In genomic region chr20:11057624-11058023, GRCh38 we compare ENCODE assay signal across 27 cellular contexts.
A peak's percentile ranks its signal among the peaks of the same experiment; 100 is the strongest.
DNase-seq lines count a peak whose midpoint lies in the region; ATAC-seq and TF ChIP-seq lines count a peak whose summit lies in the region.
"Had no signal": no experiment of that assay in that cellular context is flagged by ENCODE, and none has a peak within 500 bp of the region (broad histone marks: within the 10 kb centered on the region; RNA-seq: fewer than 3 reads in every experiment).

No MANE protein-coding gene starts in this region.

- H3K4me3 ChIP-seq in gastrocnemius medialis = no peak overlapping the region
- H3K4me3 ChIP-seq: A549, heart left ventricle, right lobe of liver had no signal

- no peaks in the 10 kb centered on the region for H3K9me3 ChIP-seq in gastrocnemius medialis
- H3K9me3 ChIP-seq: A549, heart left ventricle, right lobe of liver had no signal

- ATAC-seq in gastrocnemius medialis (peak; percentile 60 to 77), HG03039 (IDR thresholded peaks at IDR 0.05; ENCODE audit: unreplicated experiment) (no peak)
- ATAC-seq in activated naive CD4-positive, alpha-beta T cell treated with anti-CD3 and anti-CD28 coated beads, Interleukin-2, amount 50 U/mL, for 72 hours = no peak
- ATAC-seq: A549; CD8-positive, alpha-beta T cell; esophagus mucosa; heart left ventricle; right lobe of liver; stimulated activated naive B cell treated with anti-CD40 and anti-IgM and Interleukin-4, amounts not matched to agents 10 μg/mL and 1 μg/mL and 100 μg/mL, for 72 hours had no signal

- in situ Hi-C loops in Caki2 (cut with HindIII; ENCODE audit: low pct_unique_long_range_greater_than_20kb, low sequenced_read_pairs) = no loop called here
- in situ Hi-C loops in gastrocnemius medialis (cut with MboI; ENCODE audit: low sequenced_read_pairs in 4 of 4) = no loop called here

- no peak for TF ChIP-seq POLR2A in gastrocnemius medialis (IDR thresholded peaks at IDR 0.05)

- intact Hi-C loops in gastrocnemius medialis (cut with DNase I; ENCODE audit: low total_unique reads) = no loop called here

- no peak overlapping the region for H3K27ac Mint-ChIP-seq in activated naive CD4-positive, alpha-beta T cell treated with anti-CD3 and anti-CD28 coated beads, Interleukin-2, amount 50 U/mL, for 72 hours
- H3K27ac Mint-ChIP-seq: B cell; brain; CD8-positive, alpha-beta T cell; H9; stimulated activated naive B cell treated with anti-CD40 and anti-IgM and Interleukin-4, amounts not matched to agents 10 μg/mL and 1 μg/mL and 100 μg/mL, for 72 hours had no signal

- peaks cover 0 to 5% of the 10 kb centered on the region in 2 donors for H3K9me3 Mint-ChIP-seq in activated naive CD4-positive, alpha-beta T cell treated with anti-CD3 and anti-CD28 coated beads, Interleukin-2, amount 50 U/mL, for 72 hours
- H3K9me3 Mint-ChIP-seq: H9 had no signal

- DNase-seq in Caki2 (ENCODE audit: low read depth) = peak; percentile 29
- peak; percentile 78 for DNase-seq in amniotic epithelial cell (ENCODE audit: low read depth)
- peak; percentile 40 for DNase-seq in fibroblast of peridontal ligament (ENCODE audit: extremely low read depth)
- DNase-seq in gastrocnemius medialis = no peak
- no peak for DNase-seq in activated CD4-positive, CD25-positive, alpha-beta regulatory T cell (lab: John Stamatoyannopoulos, UW)
- no peak for DNase-seq in activated naive CD4-positive, alpha-beta T cell treated with anti-CD3 and anti-CD28 coated beads, Interleukin-2, amount 50 U/mL, for 72 hours (ENCODE audit: low spot score in 2 of 2)
- DNase-seq in activated CD4-positive, alpha-beta T cell treated with anti-CD3 and anti-CD28 coated beads, Interleukin-2, amount 50 U/mL, for 1 hour = no peak
- DNase-seq: activated CD4-positive, alpha-beta T cell treated with anti-CD3 and anti-CD28 coated beads for 4 hours; activated T-cell treated with anti-CD3 and anti-CD28 coated beads, Interleukin-2, amount 50 U/mL, for 48 hours; CD8-positive, alpha-beta T cell; DMS 273 treated with DMSO at 0.1 percent for 48 hours; effector CD8-positive, alpha-beta T cell; H9; heart left ventricle; mesendoderm; NCI-H1105 treated with DMSO at 0.1 percent for 48 hours; NCI-H2029; NCI-H526 treated with DMSO at 0.1 percent for 48 hours; right lobe of liver; Right ventricle myocardium superior; stimulated activated CD4-positive, alpha-beta T cell treated with anti-CD3 and anti-CD28 coated beads, Interleukin-15, amount 100 ng/mL, for 24 hours; stimulated activated naive B cell treated with anti-CD40 and anti-IgM and Interleukin-4, amounts not matched to agents 10 μg/mL and 1 μg/mL and 100 μg/mL, for 72 hours had no signal

- H3K27ac ChIP-seq in gastrocnemius medialis = peak overlapping the region; percentile 11 to 48 (median 40)
- H3K27ac ChIP-seq: A549, right lobe of liver had no signal

- no peak for TF ChIP-seq CTCF in gastrocnemius medialis (IDR thresholded peaks at IDR 0.05 in 4 of 5, conservative IDR thresholded peaks at IDR 0.05 in 1 of 5)

- no peaks in the 10 kb centered on the region for H3K36me3 Mint-ChIP-seq in activated naive CD4-positive, alpha-beta T cell treated with anti-CD3 and anti-CD28 coated beads, Interleukin-2, amount 50 U/mL, for 72 hours
- H3K36me3 Mint-ChIP-seq: brain; CD8-positive, alpha-beta T cell; stimulated activated naive B cell treated with anti-CD40 and anti-IgM and Interleukin-4, amounts not matched to agents 10 μg/mL and 1 μg/mL and 100 μg/mL, for 72 hours had no signal

- H3K36me3 ChIP-seq in gastrocnemius medialis = no peaks in the 10 kb centered on the region
- H3K36me3 ChIP-seq: heart left ventricle, right lobe of liver had no signal

- no peaks in the 10 kb centered on the region for H3K27me3 ChIP-seq in gastrocnemius medialis
- H3K27me3 ChIP-seq: heart left ventricle, right lobe of liver had no signal

- H3K4me1 ChIP-seq in gastrocnemius medialis = no peaks in the 10 kb centered on the region
- H3K4me1 ChIP-seq: A549, heart left ventricle, right lobe of liver had no signal

Comparison
In these comparisons a context has a peak if more than half of its experiments do, and no peak if none do; other contexts are left out.
1. DNase-seq: peak in Caki2 (single experiment), amniotic epithelial cell (single experiment) and fibroblast of peridontal ligament (single experiment); none in gastrocnemius medialis (0 of 2), activated CD4-positive, CD25-positive, alpha-beta regulatory T cell (0 of 4), activated naive CD4-positive, alpha-beta T cell treated with anti-CD3 and anti-CD28 coated beads, Interleukin-2, amount 50 U/mL, for 72 hours (0 of 2) and activated CD4-positive, alpha-beta T cell treated with anti-CD3 and anti-CD28 coated beads, Interleukin-2, amount 50 U/mL, for 1 hour (single experiment).
2. ATAC-seq: peak in gastrocnemius medialis (2 of 2); none in HG03039 (single experiment) and activated naive CD4-positive, alpha-beta T cell treated with anti-CD3 and anti-CD28 coated beads, Interleukin-2, amount 50 U/mL, for 72 hours (0 of 2).